14 cellular contexts compared by ENCODE assay signal in genomic region chr6:79384845-79385244, GRCh38.
DNase-seq lines count a peak whose midpoint lies in the region; ATAC-seq and TF ChIP-seq lines count a peak whose summit lies in the region.
"Had no signal": no experiment of that assay in that cellular context is flagged by ENCODE, and none has a peak within 500 bp of the region (broad histone marks: within the 10 kb centered on the region; RNA-seq: fewer than 3 reads in every experiment).

No MANE protein-coding gene starts in this region.

- TF ChIP-seq CTCF in tibial artery (IDR thresholded peaks at IDR 0.05) = no peak

- peaks cover 0 to 10% (median 4%) of the 10 kb centered on the region in 4 donors for H3K4me1 ChIP-seq in tibial artery

- no peaks in the 10 kb centered on the region for H3K9me3 ChIP-seq in tibial artery
- H3K9me3 ChIP-seq: tibial nerve had no signal

- DNase-seq in COR-L47 (lab: John Stamatoyannopoulos, UW) (peak; percentile 90), NCI-H1417 treated with DMSO at 0.1 percent for 48 hours (lab: John Stamatoyannopoulos, UW) (peak; percentile 60), NCI-H748 (lab: John Stamatoyannopoulos, UW; ENCODE audit: unreplicated experiment) (peak; percentile 99), left kidney (ENCODE audit: low read depth, low spot score) (peak; percentile 56), tibial artery (no peak)
- DNase-seq: activated T-cell treated with anti-CD3 and anti-CD28 coated beads for 4 hours, hippocampal formation, NCI-H1048, SIG-M5 had no signal

- no peaks in the 10 kb centered on the region for H3K36me3 ChIP-seq in tibial artery
- H3K36me3 ChIP-seq: tibial nerve had no signal

- H3K27me3 ChIP-seq in tibial artery = no peaks in the 10 kb centered on the region
- H3K27me3 ChIP-seq: tibial nerve had no signal

- no peak overlapping the region for H3K27ac ChIP-seq in tibial artery
- H3K27ac ChIP-seq: tibial nerve, VCaP had no signal

- ATAC-seq in HG03097 (IDR thresholded peaks at IDR 0.05; ENCODE audit: low FRiP score, unreplicated experiment) (no peak), HG02885 (IDR thresholded peaks at IDR 0.05; ENCODE audit: poor library complexity, unreplicated experiment) (no peak), HG03139 (IDR thresholded peaks at IDR 0.05; ENCODE audit: unreplicated experiment) (no peak)

- no peak overlapping the region for H3K4me3 ChIP-seq in tibial artery
- H3K4me3 ChIP-seq: tibial nerve had no signal

- intact Hi-C loops in tibial artery (cut with DNase I; ENCODE audit: low total_unique reads) = no loop called here

Comparison
In these comparisons a context has a peak if more than half of its experiments do, and no peak if none do; other contexts are left out.
1. DNase-seq: peak in COR-L47 (single experiment), NCI-H1417 treated with DMSO at 0.1 percent for 48 hours (single experiment), NCI-H748 (single experiment) and left kidney (single experiment); none in tibial artery (0 of 2).